In the genomic region with DNA sequence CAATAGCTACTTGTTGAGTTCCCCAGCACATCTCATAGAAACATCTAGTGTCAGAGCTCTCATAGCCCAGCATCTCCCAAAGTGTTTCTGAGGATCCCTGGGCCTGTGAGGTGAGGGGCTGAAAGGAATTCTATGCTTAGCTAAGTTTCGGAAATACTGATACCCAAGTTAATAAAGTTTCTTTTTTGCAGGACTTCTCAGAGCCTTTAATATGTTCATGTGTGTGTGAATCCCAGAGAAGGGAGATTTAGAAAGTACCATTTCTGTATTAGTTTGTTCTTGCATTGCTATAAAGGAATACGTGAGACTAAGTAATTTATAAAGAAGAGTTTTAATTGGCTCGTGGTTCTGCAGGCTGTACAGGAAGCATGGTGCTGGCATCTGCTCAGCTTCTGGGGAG, we compare ENCODE assay signal across 10 cellular contexts.
"Had no signal": no experiment of that assay in that cellular context is flagged by ENCODE, and none has a peak within 500 bp of the region (broad histone marks: within the 10 kb centered on the region; RNA-seq: fewer than 3 reads in every experiment).

No MANE protein-coding gene starts in this region.

- H3K9me3 ChIP-seq: HAP-1 had no signal

- DNase-seq: GM23248, GOT3, H9, HCEC 1CT, HFFc6 had no signal

- ATAC-seq: GM23338, HCT116 had no signal

- H3K4me2 ChIP-seq: GM23338 had no signal

- H3K9ac ChIP-seq: GM23248 had no signal

- H3K4me3 ChIP-seq: GM23248, GM23338, HAP-1 had no signal

- H3K27ac ChIP-seq: GM23248 had no signal

- H3K36me3 ChIP-seq: HAP-1 had no signal

- H3K4me1 ChIP-seq: HAP-1 had no signal

- FAIRE-seq: H1, H54 had no signal

- H2AFZ ChIP-seq: GM23248, GM23338 had no signal
